Comparison of ENCODE assay signal across 23 cellular contexts in genomic region chr5:143117821-143118220, GRCh38.
DNase-seq lines count a peak whose midpoint lies in the region; ATAC-seq and TF ChIP-seq lines count a peak whose summit lies in the region.
"Had no signal": no experiment of that assay in that cellular context is flagged by ENCODE, and none has a peak within 500 bp of the region (broad histone marks: within the 10 kb centered on the region; RNA-seq: fewer than 3 reads in every experiment).

No MANE protein-coding gene starts in this region.

- in situ Hi-C loops in GM13977 (cut with MboI; ENCODE audit: low pct_unique_long_range_greater_than_20kb, low sequenced_read_pairs, unreplicated experiment) (loop anchor here (25.0 kb wide), 1 partner anchor 844 kb away; no protein-coding TSS in a partner anchor), mammary epithelial cell (cut with MboI; ENCODE audit: low sequenced_read_pairs in 2 of 2) (no loop called here)

- H3K36me3 ChIP-seq in mammary epithelial cell (ENCODE audit: insufficient read depth, low read length), result no peaks in the 10 kb centered on the region

- ATAC-seq in naive B cell (ENCODE audit: low read depth in 2 of 2), result no peak
- ATAC-seq in sciatic nerve, result no peak
- ATAC-seq: left lobe of liver had no signal

- H2AFZ ChIP-seq in mammary epithelial cell (ENCODE audit: low read depth, low read length), result no peak overlapping the region

- H3K4me1 ChIP-seq in mammary epithelial cell (ENCODE audit: insufficient read depth, low read length), result peaks cover 10% of the 10 kb centered on the region
- H3K4me1 ChIP-seq: SJSA1 had no signal

- dilution Hi-C loops in mammary epithelial cell (cut with HindIII; ENCODE audit: low sequenced_read_pairs), result loop anchor here (5.0 kb wide), 1 partner anchor 34 kb away; no protein-coding TSS in a partner anchor

- H3K27me3 Mint-ChIP-seq in naive B cell, result no peaks in the 10 kb centered on the region
- H3K27me3 Mint-ChIP-seq: activated naive CD4-positive, alpha-beta T cell treated with anti-CD3 and anti-CD28 coated beads, Interleukin-2, amount 50 U/mL, for 24 hours had no signal

- TF ChIP-seq CTCF in GM13977 (IDR thresholded peaks at IDR 0.05; ENCODE audit: extremely low read depth, insufficient read depth, missing control alignments) (no peak), mammary epithelial cell (conservative IDR thresholded peaks at IDR 0.05 in 1 of 2, IDR thresholded peaks at IDR 0.05 in 1 of 2; ENCODE audit: extremely low read depth in 1 of 2, insufficient read depth in 1 of 2, low read depth in 1 of 2, low read length in 2 of 2) (no peak)

- H3K4me3 Mint-ChIP-seq in naive B cell, result no peak overlapping the region
- H3K4me3 Mint-ChIP-seq: activated naive CD4-positive, alpha-beta T cell treated with anti-CD3 and anti-CD28 coated beads, Interleukin-2, amount 50 U/mL, for 24 hours; activated T-cell treated with anti-CD3 and anti-CD28 coated beads, Interleukin-2, amount 50 U/mL, for 4 hours; neural crest cell had no signal

- no peaks in the 10 kb centered on the region for H3K9me3 Mint-ChIP-seq in naive B cell
- H3K9me3 Mint-ChIP-seq: activated naive CD4-positive, alpha-beta T cell treated with anti-CD3 and anti-CD28 coated beads, Interleukin-2, amount 50 U/mL, for 24 hours; activated T-cell treated with anti-CD3 and anti-CD28 coated beads, Interleukin-2, amount 50 U/mL, for 4 hours; neural crest cell had no signal

- no peak overlapping the region for H3K9ac ChIP-seq in mammary epithelial cell (ENCODE audit: insufficient read depth, low read length)

- H3K27me3 ChIP-seq in mammary epithelial cell (ENCODE audit: insufficient read depth, low read length), result no peaks in the 10 kb centered on the region
- H3K27me3 ChIP-seq: SJSA1 had no signal

- no peak overlapping the region for H3K4me2 ChIP-seq in mammary epithelial cell (ENCODE audit: insufficient read depth, low read depth, low read length)

- H3K79me2 ChIP-seq in mammary epithelial cell (ENCODE audit: insufficient read depth, low read length), result no peaks in the 10 kb centered on the region

- H3K36me3 Mint-ChIP-seq in naive B cell, result peaks cover 0 to 15% of the 10 kb centered on the region in 2 donors

- H3K27ac Mint-ChIP-seq in naive B cell, result peak overlapping the region in 4 of 6 donors; percentile 2 to 51 (median 30)
- H3K27ac Mint-ChIP-seq: activated naive CD4-positive, alpha-beta T cell treated with anti-CD3 and anti-CD28 coated beads, Interleukin-2, amount 50 U/mL, for 24 hours had no signal

- no TSS peak for BruUV-seq in mammary epithelial cell (replicated peaks; lab: Mats Ljungman, UMichigan)

- H3K4me3 ChIP-seq in mammary epithelial cell (replicated peaks in 1 of 3; ENCODE audit: insufficient read depth in 1 of 3, low read depth in 2 of 3, low read length in 3 of 3), result no peak overlapping the region
- H3K4me3 ChIP-seq: SJSA1 had no signal

- peaks cover 23 to 33% (median 29%) of the 10 kb centered on the region in 3 donors for H3K4me1 Mint-ChIP-seq in naive B cell
- H3K4me1 Mint-ChIP-seq: activated naive CD4-positive, alpha-beta T cell treated with anti-CD3 and anti-CD28 coated beads, Interleukin-2, amount 50 U/mL, for 24 hours; neural crest cell had no signal

- no peaks in the 10 kb centered on the region for H3K9me3 ChIP-seq in mammary epithelial cell (replicated peaks; ENCODE audit: insufficient read depth, low read length)
- H3K9me3 ChIP-seq: SJSA1 had no signal

- no peak overlapping the region for H3K27ac ChIP-seq in mammary epithelial cell (ENCODE audit: insufficient read depth, low read depth, low read length)
- H3K27ac ChIP-seq: SJSA1 had no signal

- DNase-seq in NOMO-1 treated with DMSO at 0.1 percent for 48 hours (lab: John Stamatoyannopoulos, UW; ENCODE audit: unreplicated experiment) (peak; percentile 59), NOMO-1 (lab: John Stamatoyannopoulos, UW; ENCODE audit: unreplicated experiment in 2 of 2) (no peak), GF-D8 (lab: John Stamatoyannopoulos, UW) (peak; percentile 44), OCI-M1 (lab: John Stamatoyannopoulos, UW) (peak; percentile 49), naive B cell (no peak), sciatic nerve (ENCODE audit: low spot score) (no peak), GM13977 (ENCODE audit: low spot score) (no peak), mammary epithelial cell (no peak)
- DNase-seq: 8988T; activated CD4-positive, alpha-beta T cell treated with anti-CD3 and anti-CD28 coated beads, Interleukin-2, amount 50 U/mL, for 48 hours; activated T-cell treated with anti-CD3 and anti-CD28 coated beads, Interleukin-2, amount 50 U/mL, for 4 hours; effector CD8-positive, alpha-beta T cell; erythroblast; foreskin fibroblast; KG1; NCI-H1105; NCI-H2029 treated with DMSO at 0.1 percent for 48 hours; NCI-H345; NCI-H82 had no signal

- intact Hi-C loops in sciatic nerve (cut with DNase I) (no loop called here), mammary epithelial cell (cut with micrococcal nuclease) (no loop called here)

- CTCF ChIA-PET in mammary epithelial cell (lab: Charles Lee; ENCODE audit: low non-redundant PET), result no interaction called here

- no peaks in the 10 kb centered on the region for H4K20me1 ChIP-seq in mammary epithelial cell (ENCODE audit: insufficient read depth, low read length)

Comparison
In these comparisons a context has a peak if more than half of its experiments do, and no peak if none do; other contexts are left out.
1. DNase-seq: peak in NOMO-1 treated with DMSO at 0.1 percent for 48 hours (single experiment), GF-D8 (single experiment) and OCI-M1 (single experiment); none in NOMO-1 (0 of 2), naive B cell (single experiment), sciatic nerve (single experiment), GM13977 (single experiment) and mammary epithelial cell (single experiment).